In genomic region chr15:32502946-32503345, GRCh38 we compare ENCODE assay signal across 8 cellular contexts. TPM values are rescaled to one million over a fixed set of nuclear protein-coding genes. Genes with fewer than 3 reads are reported as not detected.
DNase-seq lines count a peak whose midpoint lies in the region; ATAC-seq and TF ChIP-seq lines count a peak whose summit lies in the region.
"Not testable (repeated sequence)": the region's sequence is repeated elsewhere in the genome, so short reads cannot be mapped to it uniquely, and the experiment has no call there.
"Had no signal": no experiment of that assay in that cellular context is flagged by ENCODE, and none has a peak within 500 bp of the region (broad histone marks: within the 10 kb centered on the region; RNA-seq: fewer than 3 reads in every experiment).

No MANE protein-coding gene starts in this region.

- H3K27ac ChIP-seq in GM23248, colonic mucosa: not testable (repeated sequence)

- H3K9me3 ChIP-seq in GM23248 (ENCODE audit: low read depth); adipocyte (ENCODE audit: control insufficient read depth, low read length); colonic mucosa; mucosa of descending colon: not testable (repeated sequence)

- DNase-seq in GM23248 (peak; percentile 29), adipocyte (ENCODE audit: low read depth) (peak; percentile 53), colonic mucosa (peak; percentile 37), fibroblast of villous mesenchyme (ENCODE audit: low read depth) (peak; percentile 12), iris pigment epithelial cell (ENCODE audit: low read depth) (peak; percentile 30), mucosa of descending colon (peak in 1 of 3 donors; percentile 39), skeletal muscle cell (ENCODE audit: low read depth) (peak; percentile 43)

- not testable (repeated sequence) for H3K4me1 ChIP-seq in GM23248 (ENCODE audit: insufficient read depth); adipocyte (ENCODE audit: control insufficient read depth, insufficient read depth, low read length); colonic mucosa; mucosa of descending colon (ENCODE audit: low read depth)

- WGBS in GM23248 (ENCODE audit: low coverage in 1 of 2, low lambda C conversion rate in 2 of 2, missing lambda C conversion rate in 2 of 2), 2 experiments = 26 to 38% methylated on average over 1 of the region's 1 CpG

- in situ Hi-C loops in GM23248 (cut with MboI) = not testable (repeated sequence)

- not testable (repeated sequence) for TF ChIP-seq CTCF in colonic mucosa (IDR thresholded peaks at IDR 0.05); fibroblast of villous mesenchyme (IDR thresholded peaks at IDR 0.05; ENCODE audit: insufficient read depth, low read depth, low read length); mucosa of descending colon (IDR thresholded peaks at IDR 0.05)

- not testable (repeated sequence) for H3K4me3 ChIP-seq in GM23248; adipocyte (ENCODE audit: low read length); colonic mucosa; fibroblast of villous mesenchyme (ENCODE audit: low read depth, low read length); mucosa of descending colon; skeletal muscle cell (ENCODE audit: low read depth, low read length)

- H4K20me1 ChIP-seq in GM23248 (ENCODE audit: insufficient read depth) = not testable (repeated sequence)

- not testable (repeated sequence) for H3K9me2 ChIP-seq in GM23248 (ENCODE audit: insufficient read depth)

- intact Hi-C loops in colonic mucosa (cut with DNase I); mucosa of descending colon (cut with DNase I, micrococcal nuclease): not testable (repeated sequence)

- not testable (repeated sequence) for H3K79me2 ChIP-seq in GM23248 (ENCODE audit: insufficient read depth)

- not testable (repeated sequence) for H3K36me3 ChIP-seq in GM23248 (ENCODE audit: low read depth); adipocyte (ENCODE audit: control insufficient read depth, insufficient read depth, low read length, severe bottlenecking); colonic mucosa; mucosa of descending colon (ENCODE audit: low read depth)

- not testable (repeated sequence) for H3K27me3 ChIP-seq in GM23248 (replicated peaks; ENCODE audit: insufficient read depth); adipocyte (replicated peaks; ENCODE audit: control insufficient read depth, insufficient read depth, low read length); colonic mucosa

- not testable (repeated sequence) for H3K9ac ChIP-seq in GM23248; adipocyte (ENCODE audit: low read length); colonic mucosa (ENCODE audit: low read depth in 2 of 2, low read length in 2 of 2)

- H3F3A ChIP-seq in GM23248 (ENCODE audit: insufficient read depth) = not testable (repeated sequence)

- ATAC-seq in mucosa of descending colon = peak; percentile 40

- H2AFZ ChIP-seq in GM23248 = 0 out of 2 replicates have a peak overlapping the region, but pooled peaks have one; percentile 32

- not testable (repeated sequence) for H3K4me2 ChIP-seq in GM23248 (ENCODE audit: unreplicated experiment)

RNA-seq across cellular contexts. Expression of gene GOLGA8O, which starts 47.5 kb away (rescaled TPM):
- total RNA-seq in GM23248 (2014; rRNA removed; shearing (Covaris generic)) = not detected in 2 replicates
- not detected in 2 replicates for polyA plus RNA-seq in GM23248 (2016; fragmentation: Nextera tagmentation; extraction: Ambion mirVana)
- under 1 TPM; 0.22 to 0.69 TPM for total RNA-seq in colonic mucosa
- total RNA-seq in fibroblast of villous mesenchyme = 0.43 and 0.64 TPM in 2 replicates
- total RNA-seq in mucosa of descending colon = 1 to 10 TPM in 1 of 3 donors, under 1 TPM in 2; 0.60 to 1.5 (median 0.60) TPM
- total RNA-seq: G401 had no signal
